ENCODE assay signal across 8 cellular contexts in genomic region chr3:169661567-169662214, GRCh38. TPM values are rescaled to one million over a fixed set of nuclear protein-coding genes. Genes with fewer than 3 reads are reported as not detected.
DNase-seq lines count a peak whose midpoint lies in the region; ATAC-seq, FAIRE-seq and TF ChIP-seq lines count a peak whose summit lies in the region.

No MANE protein-coding gene starts in this region.

- H3K79me2 ChIP-seq in HCT116 (ENCODE audit: insufficient read depth, low read length) (no peaks in the 10 kb centered on the region), astrocyte (ENCODE audit: insufficient read depth, low read length) (no peaks in the 10 kb centered on the region)

- H3K27ac Mint-ChIP-seq in astrocyte (ENCODE audit: unreplicated experiment) = peak overlapping the region; percentile 62

- RAD21 ChIA-PET in HCT116 (lab: Charles Lee; ENCODE audit: low non-redundant PET in 1 of 2, low total read pairs in 2 of 2, uncharacterized antibody in 2 of 2, unreplicated experiment in 2 of 2) = no interaction called here

- H3K27ac ChIP-seq in HCT116 (ENCODE audit: low read depth, low read length) (no peak overlapping the region; the same call in 1 of the 2 replicates), astrocyte (ENCODE audit: low read depth, low read length) (peak overlapping the region; percentile 18)

- peaks cover 70% of the 10 kb centered on the region for H3K27me3 Mint-ChIP-seq in astrocyte (ENCODE audit: low read depth, unreplicated experiment)

- H3K4me2 ChIP-seq in HCT116 (ENCODE audit: low read length) (peak overlapping the region; percentile 94), astrocyte (ENCODE audit: low read length) (peak overlapping the region; percentile 97), skeletal muscle satellite cell (ENCODE audit: low read length) (peak overlapping the region; percentile 100)

- H3K36me3 ChIP-seq in HCT116 (ENCODE audit: control insufficient read depth in 1 of 2, insufficient read depth in 2 of 2, low read length in 2 of 2) = no peaks in the 10 kb centered on the region
- H3K36me3 ChIP-seq in astrocyte (ENCODE audit: insufficient read depth, low read length) = no peaks in the 10 kb centered on the region
- no peaks in the 10 kb centered on the region for H3K36me3 ChIP-seq in skeletal muscle satellite cell (ENCODE audit: insufficient read depth, low read length)

- FAIRE-seq in astrocyte (lab: Jason Lieb, UNC) = no peak

- peak overlapping the region; percentile 91 for H3K4me3 Mint-ChIP-seq in astrocyte (ENCODE audit: unreplicated experiment)

- CTCF ChIA-PET in HCT116 (lab: Charles Lee) = interaction anchor here (1.3 to 1.4 kb wide), 2 partner anchors 15 to 797 kb away, joined by 3 to 8 read pairs; no protein-coding TSS in a partner anchor

- TF ChIP-seq POLR2A in HCT116 (IDR thresholded peaks at IDR 0.05; ENCODE audit: borderline replicate concordance, extremely low read depth, insufficient read depth, insufficient read length) = no peak

- no peaks in the 10 kb centered on the region for H4K20me1 ChIP-seq in HCT116 (ENCODE audit: insufficient read depth)
- H4K20me1 ChIP-seq in astrocyte (ENCODE audit: insufficient read depth, low read length) = peaks cover 5% of the 10 kb centered on the region

- H3K9me3 Mint-ChIP-seq in astrocyte (ENCODE audit: unreplicated experiment) = no peaks in the 10 kb centered on the region

- H3K4me1 ChIP-seq in HCT116 (ENCODE audit: control insufficient read depth in 1 of 2, insufficient read depth in 2 of 2, low read length in 2 of 2) = peaks cover 0 to 23% of the 10 kb centered on the region in 2 experiments; a peak in 2 of 4 replicates
- peaks cover 18% of the 10 kb centered on the region for H3K4me1 ChIP-seq in astrocyte (ENCODE audit: insufficient read depth, low read length)
- peaks cover 8% of the 10 kb centered on the region for H3K4me1 ChIP-seq in skeletal muscle satellite cell (ENCODE audit: control insufficient read depth, insufficient read depth, low read length)

- H3K4me3 ChIP-seq in HCT116 (replicated peaks in 1 of 2; ENCODE audit: low read depth in 1 of 2, low read length in 2 of 2) = peak overlapping the region; percentile 58 to 65
- peak overlapping the region; percentile 74 for H3K4me3 ChIP-seq in astrocyte (ENCODE audit: insufficient read depth, low read depth, low read length)
- peak overlapping the region; percentile 58 for H3K4me3 ChIP-seq in iPS-11a (ENCODE audit: low read depth, low read length)
- peak overlapping the region; percentile 82 for H3K4me3 ChIP-seq in skeletal muscle satellite cell (ENCODE audit: low read length)

- no peaks in the 10 kb centered on the region for H3K36me3 Mint-ChIP-seq in astrocyte (ENCODE audit: low read depth, unreplicated experiment)

- no peak overlapping the region for H3K9ac ChIP-seq in HCT116 (ENCODE audit: low read length)
- peak overlapping the region; percentile 72 for H3K9ac ChIP-seq in astrocyte (ENCODE audit: low read length)
- peak overlapping the region; percentile 74 for H3K9ac ChIP-seq in skeletal muscle satellite cell (ENCODE audit: low read depth, low read length)

- peak; percentile 25 for ATAC-seq in HCT116

- intact Hi-C loops in HCT116 (cut with micrococcal nuclease) = loop anchor here (2.0 kb wide), 1 partner anchor 615 kb away; no protein-coding TSS in a partner anchor

- peaks cover 12% of the 10 kb centered on the region for H3K4me1 Mint-ChIP-seq in astrocyte (ENCODE audit: low read depth, unreplicated experiment)

- no peaks in the 10 kb centered on the region for H3K9me3 ChIP-seq in HCT116 (ENCODE audit: control insufficient read depth in 1 of 2, insufficient read depth in 1 of 2, low read depth in 1 of 2, low read length in 2 of 2)
- peaks cover 3% of the 10 kb centered on the region for H3K9me3 ChIP-seq in astrocyte (ENCODE audit: insufficient read depth, low read depth, low read length)
- H3K9me3 ChIP-seq in skeletal muscle satellite cell (replicated peaks; ENCODE audit: low read length) = no peaks in the 10 kb centered on the region

- H3K9me2 ChIP-seq in HCT116 (ENCODE audit: insufficient read depth) = no peaks in the 10 kb centered on the region

- BruUV-seq in HCT116 (replicated peaks; lab: Mats Ljungman, UMichigan) = no TSS peak

- DNase-seq in NCI-H1436 (lab: John Stamatoyannopoulos, UW) (peak; percentile 57), NCI-H1436 treated with DMSO at 0.1 percent for 48 hours (lab: John Stamatoyannopoulos, UW) (no peak), HCT116 (ENCODE audit: low read depth, low spot score) (no peak), NCI-H2107 (lab: John Stamatoyannopoulos, UW) (peak; percentile 96), astrocyte (ENCODE audit: low read depth) (peak; percentile 36), SHP77 treated with DMSO at 0.1 percent for 48 hours (lab: John Stamatoyannopoulos, UW) (no peak)

- POLR2A ChIA-PET in HCT116 (lab: Charles Lee) = interaction anchor here (1.0 kb wide), 1 partner anchor 444 kb away, joined by 3 read pairs; no protein-coding TSS in a partner anchor

- H2AFZ ChIP-seq in HCT116 (ENCODE audit: low read depth, low read length, poor library complexity, severe bottlenecking) = peak overlapping the region; percentile 35
- H2AFZ ChIP-seq in astrocyte (ENCODE audit: low read depth, low read length) = peak overlapping the region; percentile 75

- TF ChIP-seq RAD21 in HCT116 (IDR thresholded peaks at IDR 0.05; ENCODE audit: low read depth) = no peak

- H3K27me3 ChIP-seq in HCT116 (ENCODE audit: insufficient read depth, low read length) (peaks cover 25% of the 10 kb centered on the region), astrocyte (ENCODE audit: insufficient read depth, low read length) (peaks cover 77% of the 10 kb centered on the region), skeletal muscle satellite cell (ENCODE audit: control insufficient read depth, insufficient read depth, low read length) (peaks cover 62% of the 10 kb centered on the region)

- TF ChIP-seq CTCF in HCT116 (IDR thresholded peaks at IDR 0.05 in 2 of 3, conservative IDR thresholded peaks at IDR 0.05 in 1 of 3; ENCODE audit: borderline replicate concordance in 1 of 3, insufficient read depth in 1 of 3, low read depth in 2 of 3, low read length in 2 of 3) (no peak; a peak in 1 of 6 replicates), astrocyte (IDR thresholded peaks at IDR 0.05; ENCODE audit: insufficient read depth, low read depth, low read length) (no peak)

TF ChIP-seq in HCT116, 20 proteins besides CTCF, POLR2A, EP300 and RAD21 (continues in another document):
- TF ChIP-seq MAX (IDR thresholded peaks at IDR 0.05) = no peak
- TF ChIP-seq EGR1 (IDR thresholded peaks at IDR 0.05; ENCODE audit: low read depth) = no peak
- no peak for TF ChIP-seq EZH2phosphoT487 (IDR thresholded peaks at IDR 0.05; ENCODE audit: borderline replicate concordance)
- TF ChIP-seq SP1 (IDR thresholded peaks at IDR 0.05; ENCODE audit: low read depth) = no peak
- no peak for TF ChIP-seq SRF (IDR thresholded peaks at IDR 0.05; ENCODE audit: low read depth)
- TF ChIP-seq JUND (IDR thresholded peaks at IDR 0.05) = no peak
- no peak for TF ChIP-seq CEBPB (IDR thresholded peaks at IDR 0.05; ENCODE audit: low read depth)
- TF ChIP-seq ZNF274 (IDR thresholded peaks at IDR 0.05; ENCODE audit: low read depth, low read length) = no peak
- TF ChIP-seq ATF3 (IDR thresholded peaks at IDR 0.05) = no peak
- TF ChIP-seq SIN3A (IDR thresholded peaks at IDR 0.05; ENCODE audit: low read depth) = no peak
- no peak for TF ChIP-seq ZFX (IDR thresholded peaks at IDR 0.05)
- no peak for TF ChIP-seq REST (IDR thresholded peaks at IDR 0.05; ENCODE audit: low read depth)

RNA-seq across cellular contexts. Expression of gene MECOM, which starts 1.8 kb away (rescaled TPM):
- total RNA-seq in HCT116 (2021; ENCODE audit: unreplicated experiment) (3.1 TPM), astrocyte (11.8 and 15.8 TPM in 2 replicates)
- 0.66 and 0.78 TPM in 2 replicates for polyA plus RNA-seq in HCT116 (2012)
- total RNA-seq in skeletal muscle satellite cell (2012; rRNA removed) = 0.87 and 1.8 TPM in 2 replicates

Comparison
In these comparisons a context has a peak if more than half of its experiments do, and no peak if none do; other contexts are left out.
1. DNase-seq: peak in NCI-H1436 (single experiment), NCI-H2107 (single experiment) and astrocyte (single experiment); none in NCI-H1436 treated with DMSO at 0.1 percent for 48 hours (single experiment), HCT116 (single experiment) and SHP77 treated with DMSO at 0.1 percent for 48 hours (single experiment).
2. Peak in every context shown above with its lines, with median percentiles within 50 percentile points of each other: H3K4me2 ChIP-seq and H3K4me3 ChIP-seq.